ENCODE assay signal across 8 cellular contexts in genomic region chrX:114344756-114345155, GRCh38.
DNase-seq lines count a peak whose midpoint lies in the region; ATAC-seq and TF ChIP-seq lines count a peak whose summit lies in the region.

No MANE protein-coding gene starts in this region.

- DNase-seq in left ventricle myocardium inferior (no peak), cardiac septum (ENCODE audit: low spot score) (no peak), NCI-H1105 (lab: John Stamatoyannopoulos, UW) (peak; percentile 43), MCF 10A (ENCODE audit: unreplicated experiment) (peak; percentile 56), nephron progenitor cell (peak; percentile 3), mesenteric fat pad (ENCODE audit: low spot score) (no peak)

- H3K27ac Mint-ChIP-seq in MCF 10A (ENCODE audit: low read depth, unreplicated experiment) (no peak overlapping the region), nephron progenitor cell (no peak overlapping the region)

- H3K36me3 ChIP-seq in left ventricle myocardium inferior: no peaks in the 10 kb centered on the region

- no peaks in the 10 kb centered on the region for H3K4me1 ChIP-seq in left ventricle myocardium inferior

- H3K27me3 ChIP-seq in left ventricle myocardium inferior (ENCODE audit: low read depth): no peaks in the 10 kb centered on the region

- H3K27me3 Mint-ChIP-seq in MCF 10A (ENCODE audit: insufficient read depth, unreplicated experiment) (peaks cover 55% of the 10 kb centered on the region), nephron progenitor cell (ENCODE audit: low read depth, poor library complexity) (no peaks in the 10 kb centered on the region)

- ATAC-seq in HG02571 (IDR thresholded peaks at IDR 0.05; ENCODE audit: unreplicated experiment) (peak; percentile 65), HG03439 (IDR thresholded peaks at IDR 0.05; ENCODE audit: unreplicated experiment) (no peak)

- no peaks in the 10 kb centered on the region for H3K4me1 Mint-ChIP-seq in MCF 10A (ENCODE audit: insufficient read depth, unreplicated experiment)
- H3K4me1 Mint-ChIP-seq in nephron progenitor cell: peaks cover 5% of the 10 kb centered on the region

- H3K4me3 ChIP-seq in left ventricle myocardium inferior: no peak overlapping the region

- H3K36me3 Mint-ChIP-seq in MCF 10A (ENCODE audit: insufficient read depth, unreplicated experiment) (no peaks in the 10 kb centered on the region), nephron progenitor cell (ENCODE audit: low read depth) (no peaks in the 10 kb centered on the region)

- CTCF ChIA-PET in MCF 10A (lab: Yijun Ruan, JAX): interaction anchor here (0.6 to 2.3 kb wide), 7 partner anchors 11 to 277 kb away, joined by 3 to 9 read pairs (median 3); no protein-coding TSS in a partner anchor

- no peak overlapping the region for H3K27ac ChIP-seq in left ventricle myocardium inferior (replicated peaks)

- H3K9me3 Mint-ChIP-seq in MCF 10A (ENCODE audit: unreplicated experiment) (no peaks in the 10 kb centered on the region), nephron progenitor cell (no peaks in the 10 kb centered on the region)

- H3K4me3 Mint-ChIP-seq in MCF 10A (ENCODE audit: unreplicated experiment): no peak overlapping the region
- no peak overlapping the region for H3K4me3 Mint-ChIP-seq in nephron progenitor cell

- POLR2A ChIA-PET in MCF 10A (lab: Yijun Ruan, JAX): no interaction called here

- BruUV-seq in MCF 10A (replicated peaks; lab: Mats Ljungman, UMichigan): no TSS peak

- TF ChIP-seq CTCF in left ventricle myocardium inferior (IDR thresholded peaks at IDR 0.05; ENCODE audit: borderline replicate concordance) (peak; percentile 51), MCF 10A (IDR thresholded peaks at IDR 0.05; ENCODE audit: unreplicated experiment) (peak; percentile 66), nephron progenitor cell (IDR thresholded peaks at IDR 0.05) (peak; percentile 70)

- no peaks in the 10 kb centered on the region for H3K9me3 ChIP-seq in left ventricle myocardium inferior (replicated peaks)

- intact Hi-C loops in left ventricle myocardium inferior (cut with micrococcal nuclease): no loop called here
- intact Hi-C loops in cardiac septum (cut with DNase I): no loop called here
- intact Hi-C loops in MCF 10A (cut with micrococcal nuclease): loop anchor here (1.0 kb wide), 2 partner anchors 415 to 615 kb away; no protein-coding TSS in a partner anchor

Comparison
In these comparisons a context has a peak if more than half of its experiments do, and no peak if none do; other contexts are left out.
1. DNase-seq: peak in NCI-H1105 (single experiment), MCF 10A (single experiment) and nephron progenitor cell (single experiment); none in left ventricle myocardium inferior (single experiment), cardiac septum (single experiment) and mesenteric fat pad (single experiment).
2. Peak in every context shown above with its lines, with median percentiles within 50 percentile points of each other: CTCF ChIP-seq.